11 cellular contexts compared by ENCODE assay signal in the genomic region with DNA sequence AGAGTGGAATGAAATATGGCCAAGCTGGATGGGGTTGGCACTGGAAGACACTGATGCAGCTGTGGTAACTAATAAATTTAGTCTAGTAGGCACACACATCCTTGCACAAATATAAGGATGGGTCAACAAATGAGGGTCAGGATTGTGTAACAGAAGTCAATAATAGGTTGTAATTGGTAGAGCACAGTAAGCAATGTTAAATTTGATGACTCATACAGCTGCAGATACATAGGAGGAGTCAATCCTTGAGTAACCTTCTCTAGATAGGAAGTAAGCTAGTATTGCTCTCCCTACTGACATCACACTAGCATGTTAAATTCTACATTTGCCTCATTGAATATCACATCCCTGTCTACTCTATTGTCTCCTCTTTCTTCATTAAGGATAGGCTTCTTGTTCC.
DNase-seq lines count a peak whose midpoint lies in the region; ATAC-seq and TF ChIP-seq lines count a peak whose summit lies in the region.
"Had no signal": no experiment of that assay in that cellular context is flagged by ENCODE, and none has a peak within 500 bp of the region (broad histone marks: within the 10 kb centered on the region; RNA-seq: fewer than 3 reads in every experiment).

No MANE protein-coding gene starts in this region.

- DNase-seq in COLO668 (lab: John Stamatoyannopoulos, UW; ENCODE audit: unreplicated experiment) (peak; percentile 15), LHCN-M2 (ENCODE audit: low read depth) (peak; percentile 38), SIG-M5 (lab: John Stamatoyannopoulos, UW) (peak; percentile 84), fibroblast of villous mesenchyme (ENCODE audit: low read depth) (peak; percentile 45), NCI-H2029 (lab: John Stamatoyannopoulos, UW) (no peak), T-cell (no peak), Calu3 (no peak)
- no peak for DNase-seq in activated CD4-positive, alpha-beta T cell treated with anti-CD3 and anti-CD28 coated beads, Interleukin-2, amount 10 ng/mL, durations not matched to agents 7 days and 5 days
- DNase-seq: NCI-H524 treated with DMSO at 0.1 percent for 48 hours, uterus had no signal

- no peak overlapping the region for H3K27ac Mint-ChIP-seq in T-cell
- H3K27ac Mint-ChIP-seq in activated CD4-positive, alpha-beta T cell treated with anti-CD3 and anti-CD28 coated beads, Interleukin-2, amount 10 ng/mL, durations not matched to agents 7 days and 5 days: no peak overlapping the region
- no peak overlapping the region for H3K27ac Mint-ChIP-seq in Calu3 (ENCODE audit: unreplicated experiment)
- H3K27ac Mint-ChIP-seq: T-helper 2 cell treated with Interferon-gamma antibody and Interleukin-4, amounts not matched to agents 5 μg/mL and 100 μg/mL, for 36 hours had no signal

- H3K4me3 ChIP-seq in fibroblast of villous mesenchyme (ENCODE audit: low read depth, low read length): no peak overlapping the region
- H3K4me3 ChIP-seq: uterus had no signal

- intact Hi-C loops in Calu3 (cut with micrococcal nuclease; ENCODE audit: unreplicated experiment): no loop called here

- CTCF ChIA-PET in T-cell (lab: Charles Lee) (no interaction called here), Calu3 (lab: Charles Lee) (no interaction called here)
- CTCF ChIA-PET in activated CD4-positive, alpha-beta T cell treated with anti-CD3 and anti-CD28 coated beads, Interleukin-2, amount 10 ng/mL, durations not matched to agents 7 days and 5 days (lab: Charles Lee): interaction anchor here (0.8 to 1.3 kb wide), 2 partner anchors 17 to 142 kb away, joined by 3 read pairs; no protein-coding TSS in a partner anchor

- H3K4me3 Mint-ChIP-seq in T-cell (no peak overlapping the region), Calu3 (ENCODE audit: low read depth, unreplicated experiment) (no peak overlapping the region)
- no peak overlapping the region for H3K4me3 Mint-ChIP-seq in activated CD4-positive, alpha-beta T cell treated with anti-CD3 and anti-CD28 coated beads, Interleukin-2, amount 10 ng/mL, durations not matched to agents 7 days and 5 days
- H3K4me3 Mint-ChIP-seq: T-helper 2 cell treated with Interferon-gamma antibody and Interleukin-4, amounts not matched to agents 5 μg/mL and 100 μg/mL, for 36 hours had no signal

- no peak for ATAC-seq in T-cell (replicated peaks in 1 of 4)

- no peaks in the 10 kb centered on the region for H3K9me3 Mint-ChIP-seq in T-cell
- H3K9me3 Mint-ChIP-seq in activated CD4-positive, alpha-beta T cell treated with anti-CD3 and anti-CD28 coated beads, Interleukin-2, amount 10 ng/mL, durations not matched to agents 7 days and 5 days: peaks cover 31% of the 10 kb centered on the region
- H3K9me3 Mint-ChIP-seq in Calu3 (ENCODE audit: low read depth, unreplicated experiment): no peaks in the 10 kb centered on the region

- BruUV-seq in Calu3 (replicated peaks; lab: Mats Ljungman, UMichigan): no TSS peak

- H3K4me1 Mint-ChIP-seq in T-cell (peaks cover 10 to 29% (median 15%) of the 10 kb centered on the region in 3 donors), Calu3 (ENCODE audit: low read depth, unreplicated experiment) (peaks cover 14% of the 10 kb centered on the region)
- H3K4me1 Mint-ChIP-seq in activated CD4-positive, alpha-beta T cell treated with anti-CD3 and anti-CD28 coated beads, Interleukin-2, amount 10 ng/mL, durations not matched to agents 7 days and 5 days: peaks cover 35% of the 10 kb centered on the region

- POLR2A ChIA-PET in T-cell (lab: Charles Lee): no interaction called here
- POLR2A ChIA-PET in activated CD4-positive, alpha-beta T cell treated with anti-CD3 and anti-CD28 coated beads, Interleukin-2, amount 10 ng/mL, durations not matched to agents 7 days and 5 days (lab: Charles Lee): interaction anchor here (0.6 kb wide), 1 partner anchor 169 kb away, joined by 3 read pairs; no protein-coding TSS in a partner anchor

- H3K36me3 Mint-ChIP-seq in T-cell: peaks cover 3% of the 10 kb centered on the region
- H3K36me3 Mint-ChIP-seq in activated CD4-positive, alpha-beta T cell treated with anti-CD3 and anti-CD28 coated beads, Interleukin-2, amount 10 ng/mL, durations not matched to agents 7 days and 5 days (ENCODE audit: low read depth): peaks cover 20% of the 10 kb centered on the region
- H3K36me3 Mint-ChIP-seq in Calu3 (ENCODE audit: insufficient read depth, unreplicated experiment): no peaks in the 10 kb centered on the region

- H3K27me3 Mint-ChIP-seq in T-cell (no peaks in the 10 kb centered on the region), Calu3 (ENCODE audit: unreplicated experiment) (no peaks in the 10 kb centered on the region)
- H3K27me3 Mint-ChIP-seq in activated CD4-positive, alpha-beta T cell treated with anti-CD3 and anti-CD28 coated beads, Interleukin-2, amount 10 ng/mL, durations not matched to agents 7 days and 5 days: no peaks in the 10 kb centered on the region

- TF ChIP-seq CTCF in fibroblast of villous mesenchyme (IDR thresholded peaks at IDR 0.05; ENCODE audit: insufficient read depth, low read depth, low read length): no peak
- TF ChIP-seq CTCF in Calu3 (IDR thresholded peaks at IDR 0.05; ENCODE audit: unreplicated experiment): no peak

Comparison
In these comparisons a context has a peak if more than half of its experiments do, and no peak if none do; other contexts are left out.
1. DNase-seq: peak in COLO668 (single experiment), LHCN-M2 (single experiment), SIG-M5 (single experiment) and fibroblast of villous mesenchyme (single experiment); none in NCI-H2029 (single experiment), T-cell (0 of 34), activated CD4-positive, alpha-beta T cell treated with anti-CD3 and anti-CD28 coated beads, Interleukin-2, amount 10 ng/mL, durations not matched to agents 7 days and 5 days (single experiment) and Calu3 (single experiment).